In genomic region chr12:47822863-47823262, GRCh38 we compare ENCODE assay signal across 10 cellular contexts. TPM values are rescaled to one million over a fixed set of nuclear protein-coding genes. Genes with fewer than 3 reads are reported as not detected.
DNase-seq lines count a peak whose midpoint lies in the region; ATAC-seq and TF ChIP-seq lines count a peak whose summit lies in the region.
"Had no signal": no experiment of that assay in that cellular context is flagged by ENCODE, and none has a peak within 500 bp of the region (broad histone marks: within the 10 kb centered on the region; RNA-seq: fewer than 3 reads in every experiment).

No MANE protein-coding gene starts in this region.

- TF ChIP-seq CTCF in RWPE1 (conservative IDR thresholded peaks at IDR 0.05; ENCODE audit: low read depth) (no peak), sigmoid colon (IDR thresholded peaks at IDR 0.05) (no peak)

- peaks cover 56 to 84% (median 72%) of the 10 kb centered on the region in 4 donors for H3K4me1 Mint-ChIP-seq in CD4-positive, alpha-beta memory T cell

- H3K4me3 ChIP-seq in CD4-positive, alpha-beta memory T cell (ENCODE audit: low read length in 2 of 2), result no peak overlapping the region
- no peak overlapping the region for H3K4me3 ChIP-seq in sigmoid colon

- intact Hi-C loops in CD4-positive, alpha-beta memory T cell (cut with micrococcal nuclease), result no loop called here
- intact Hi-C loops in left ventricle myocardium superior (cut with micrococcal nuclease) (no loop called here), sigmoid colon (cut with DNase I) (loop anchor here (10.0 kb wide), 1 partner anchor 738 kb away; no protein-coding TSS in a partner anchor)

- 86 to 93% methylated on average over 3 of the region's 3 CpGs for WGBS in sigmoid colon, 2 donors

- no peaks in the 10 kb centered on the region for H3K27me3 ChIP-seq in CD4-positive, alpha-beta memory T cell (ENCODE audit: insufficient read depth, low read length)
- H3K27me3 ChIP-seq in sigmoid colon, result no peaks in the 10 kb centered on the region

- no peak for TF ChIP-seq EP300 in sigmoid colon (IDR thresholded peaks at IDR 0.05)

- peaks cover 0 to 5% of the 10 kb centered on the region in 2 donors for H3K36me3 Mint-ChIP-seq in CD4-positive, alpha-beta memory T cell

- H3K9me3 ChIP-seq in CD4-positive, alpha-beta memory T cell (ENCODE audit: control insufficient read depth in 1 of 2, low read length in 2 of 2), result no peaks in the 10 kb centered on the region
- H3K9me3 ChIP-seq in sigmoid colon, result no peaks in the 10 kb centered on the region

- H3K27me3 Mint-ChIP-seq in CD4-positive, alpha-beta memory T cell, result no peaks in the 10 kb centered on the region

- peaks cover 86% of the 10 kb centered on the region for H3K4me1 ChIP-seq in CD4-positive, alpha-beta memory T cell (ENCODE audit: insufficient read depth, low read length)
- H3K4me1 ChIP-seq in sigmoid colon, result peaks cover 2 to 84% (median 80%) of the 10 kb centered on the region in 4 donors

- DNase-seq in CD4-positive, alpha-beta memory T cell, result no peak
- no peak for DNase-seq in RWPE1 (ENCODE audit: low spot score)
- DNase-seq in left ventricle myocardium superior, result peak; percentile 14
- no peak for DNase-seq in sigmoid colon
- no peak for DNase-seq in SK-N-DZ (ENCODE audit: low spot score)
- no peak for DNase-seq in nucleus accumbens (lab: John Stamatoyannopoulos, UW)
- no peak for DNase-seq in NCI-H446 (lab: John Stamatoyannopoulos, UW)
- DNase-seq: activated gamma-delta T cell, occipital lobe had no signal

- ATAC-seq in left ventricle myocardium superior, result no peak
- ATAC-seq in GM18870 (IDR thresholded peaks at IDR 0.05; ENCODE audit: unreplicated experiment), result no peak

- H3K36me3 ChIP-seq in CD4-positive, alpha-beta memory T cell (ENCODE audit: insufficient read depth, low read length), result no peaks in the 10 kb centered on the region
- no peaks in the 10 kb centered on the region for H3K36me3 ChIP-seq in sigmoid colon

- H3K9me3 Mint-ChIP-seq in CD4-positive, alpha-beta memory T cell, result peaks cover 0 to 2% (median 0%) of the 10 kb centered on the region in 8 donors

- POLR2A ChIA-PET in CD4-positive, alpha-beta memory T cell (lab: Charles Lee; ENCODE audit: partially characterized antibody), result interaction anchor here (7.1 to 8.2 kb wide), 2 partner anchors 10 to 13 kb away, joined by 196 to 270 read pairs; no protein-coding TSS in a partner anchor
- POLR2A ChIA-PET in RWPE1 (lab: Yijun Ruan, JAX; ENCODE audit: low non-redundant PET), result no interaction called here

- peak overlapping the region in 3 of 8 donors; percentile 27 to 53 (median 50) for H3K4me3 Mint-ChIP-seq in CD4-positive, alpha-beta memory T cell

- H3K27ac ChIP-seq in CD4-positive, alpha-beta memory T cell (ENCODE audit: low read depth, low read length), result no peak overlapping the region
- peak overlapping the region; percentile 99; the same call in 1 of the 2 replicates for H3K27ac ChIP-seq in RWPE1
- H3K27ac ChIP-seq in sigmoid colon, result peak overlapping the region; percentile 98 to 99 (median 99)

- TF ChIP-seq POLR2A in sigmoid colon (IDR thresholded peaks at IDR 0.05), result no peak

- CTCF ChIA-PET in CD4-positive, alpha-beta memory T cell (lab: Charles Lee; ENCODE audit: partially characterized antibody), result interaction anchor here (0.7 to 6.9 kb wide), 4 partner anchors 10 to 80 kb away, joined by 3 to 223 read pairs (median 37); no protein-coding TSS in a partner anchor
- CTCF ChIA-PET in RWPE1 (lab: Yijun Ruan, JAX), result interaction anchor here (1.0 kb wide), 1 partner anchor 80 kb away, joined by 3 read pairs; no protein-coding TSS in a partner anchor

- H3K27ac Mint-ChIP-seq in CD4-positive, alpha-beta memory T cell, result peak overlapping the region; percentile 14 to 93 (median 80)

RNA-seq across cellular contexts. Expression of gene HDAC7, which starts 3.2 kb away (rescaled TPM):
- 100 to 1,000 TPM; 139 to 142 TPM for total RNA-seq in CD4-positive, alpha-beta memory T cell
- polyA plus RNA-seq in CD4-positive, alpha-beta memory T cell, result 10 to 100 TPM in 1 of 2 donors, 1 to 10 TPM in 1; 7.9 to 26.8 TPM
- total RNA-seq in left ventricle myocardium superior (35.4 TPM), sigmoid colon (10 to 100 TPM; 45.3 to 79.2 (median 53.1) TPM)
- 10 to 100 TPM in 2 of 3 donors, 1 to 10 TPM in 1; 6.5 to 44.8 (median 16.8) TPM for polyA plus RNA-seq in sigmoid colon
- polyA plus RNA-seq in SK-N-DZ (2014; cell fraction: cytosol; rRNA removed), result 14.4 TPM in 2 replicates
- 45.6 and 46.2 TPM in 2 replicates for polyA plus RNA-seq in SK-N-DZ (2014; cell fraction: nucleus; rRNA removed)

RNA-seq across cellular contexts. Expression of gene SLC48A1, which starts 49.8 kb away (rescaled TPM):
- 10 to 100 TPM; 12.1 to 12.3 TPM for total RNA-seq in CD4-positive, alpha-beta memory T cell
- 1 to 10 TPM; 8.7 to 9.0 TPM for polyA plus RNA-seq in CD4-positive, alpha-beta memory T cell
- total RNA-seq in left ventricle myocardium superior (23.7 TPM), sigmoid colon (10 to 100 TPM; 30.3 to 46.6 (median 32.2) TPM)
- polyA plus RNA-seq in sigmoid colon, result 10 to 100 TPM in 2 of 3 donors, 1 to 10 TPM in 1; 6.9 to 14.2 (median 12.0) TPM
- polyA plus RNA-seq in SK-N-DZ (2014; cell fraction: cytosol; rRNA removed), result 10.2 and 10.8 TPM in 2 replicates
- 5.3 and 5.7 TPM in 2 replicates for polyA plus RNA-seq in SK-N-DZ (2014; cell fraction: nucleus; rRNA removed)
